2 cellular contexts compared by ENCODE assay signal in genomic region chr16:50185005-50185505, GRCh38.
TF ChIP-seq lines count a peak whose summit lies in the region.

No MANE protein-coding gene starts in this region.

TF ChIP-seq in GM12878, 131 proteins besides CTCF, POLR2A, EP300 and RAD21 (continues in another document):
- no peak for TF ChIP-seq TCF3 (IDR thresholded peaks at IDR 0.05; ENCODE audit: borderline replicate concordance, insufficient read depth, low read depth, low read length)
- no peak for TF ChIP-seq NR2C2 (IDR thresholded peaks at IDR 0.05; ENCODE audit: borderline replicate concordance, control insufficient read depth, insufficient read length, low read depth)
- no peak for TF ChIP-seq ZNF207 (IDR thresholded peaks at IDR 0.05; ENCODE audit: borderline replicate concordance)
- no peak for TF ChIP-seq STAT3 (IDR thresholded peaks at IDR 0.05; ENCODE audit: low read depth, low read length)
- TF ChIP-seq RBBP5 (conservative IDR thresholded peaks at IDR 0.05): no peak
- no peak for TF ChIP-seq ZNF384 (IDR thresholded peaks at IDR 0.05; ENCODE audit: borderline replicate concordance, low read depth, low read length)
- no peak for TF ChIP-seq SREBF1 (IDR thresholded peaks at IDR 0.05; ENCODE audit: low read length)
- no peak for TF ChIP-seq CUX1 (IDR thresholded peaks at IDR 0.05; ENCODE audit: insufficient replicate concordance, low read depth, low read length)
- TF ChIP-seq JUNB (IDR thresholded peaks at IDR 0.05): peak; percentile 63
- no peak for TF ChIP-seq WRNIP1 (IDR thresholded peaks at IDR 0.05; ENCODE audit: borderline replicate concordance, low read depth, low read length)
- peak; percentile 71 for TF ChIP-seq EED (IDR thresholded peaks at IDR 0.05; ENCODE audit: low read depth)
- no peak for TF ChIP-seq ZSCAN29 (IDR thresholded peaks at IDR 0.05)
- TF ChIP-seq, protein P1, sequence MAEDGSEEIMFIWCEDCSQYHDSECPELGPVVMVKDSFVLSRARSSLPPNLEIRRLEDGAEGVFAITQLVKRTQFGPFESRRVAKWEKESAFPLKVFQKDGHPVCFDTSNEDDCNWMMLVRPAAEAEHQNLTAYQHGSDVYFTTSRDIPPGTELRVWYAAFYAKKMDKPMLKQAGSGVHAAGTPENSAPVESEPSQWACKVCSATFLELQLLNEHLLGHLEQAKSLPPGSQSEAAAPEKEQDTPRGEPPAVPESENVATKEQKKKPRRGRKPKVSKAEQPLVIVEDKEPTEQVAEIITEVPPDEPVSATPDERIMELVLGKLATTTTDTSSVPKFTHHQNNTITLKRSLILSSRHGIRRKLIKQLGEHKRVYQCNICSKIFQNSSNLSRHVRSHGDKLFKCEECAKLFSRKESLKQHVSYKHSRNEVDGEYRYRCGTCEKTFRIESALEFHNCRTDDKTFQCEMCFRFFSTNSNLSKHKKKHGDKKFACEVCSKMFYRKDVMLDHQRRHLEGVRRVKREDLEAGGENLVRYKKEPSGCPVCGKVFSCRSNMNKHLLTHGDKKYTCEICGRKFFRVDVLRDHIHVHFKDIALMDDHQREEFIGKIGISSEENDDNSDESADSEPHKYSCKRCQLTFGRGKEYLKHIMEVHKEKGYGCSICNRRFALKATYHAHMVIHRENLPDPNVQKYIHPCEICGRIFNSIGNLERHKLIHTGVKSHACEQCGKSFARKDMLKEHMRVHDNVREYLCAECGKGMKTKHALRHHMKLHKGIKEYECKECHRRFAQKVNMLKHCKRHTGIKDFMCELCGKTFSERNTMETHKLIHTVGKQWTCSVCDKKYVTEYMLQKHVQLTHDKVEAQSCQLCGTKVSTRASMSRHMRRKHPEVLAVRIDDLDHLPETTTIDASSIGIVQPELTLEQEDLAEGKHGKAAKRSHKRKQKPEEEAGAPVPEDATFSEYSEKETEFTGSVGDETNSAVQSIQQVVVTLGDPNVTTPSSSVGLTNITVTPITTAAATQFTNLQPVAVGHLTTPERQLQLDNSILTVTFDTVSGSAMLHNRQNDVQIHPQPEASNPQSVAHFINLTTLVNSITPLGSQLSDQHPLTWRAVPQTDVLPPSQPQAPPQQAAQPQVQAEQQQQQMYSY (CRISPR knock-in tag; IDR thresholded peaks at IDR 0.05): no peak
- TF ChIP-seq PML (IDR thresholded peaks at IDR 0.05; ENCODE audit: low read length): no peak
- no peak for TF ChIP-seq PKNOX1 (IDR thresholded peaks at IDR 0.05)
- TF ChIP-seq LARP7 (IDR thresholded peaks at IDR 0.05): no peak
- TF ChIP-seq ESRRA (IDR thresholded peaks at IDR 0.05; ENCODE audit: low read length): no peak
- TF ChIP-seq MLLT1 (IDR thresholded peaks at IDR 0.05): no peak
- TF ChIP-seq IKZF1 (conservative IDR thresholded peaks at IDR 0.05): peak; percentile 70

TF ChIP-seq in HepG2, 621 proteins besides CTCF, POLR2A, EP300 and RAD21 (continues in another document):
- 0 out of 2 replicates have a peak, but pooled peaks have one; percentile 58 for TF ChIP-seq SATB2 (CRISPR knock-in tag; IDR thresholded peaks at IDR 0.05)
- TF ChIP-seq, protein P2, sequence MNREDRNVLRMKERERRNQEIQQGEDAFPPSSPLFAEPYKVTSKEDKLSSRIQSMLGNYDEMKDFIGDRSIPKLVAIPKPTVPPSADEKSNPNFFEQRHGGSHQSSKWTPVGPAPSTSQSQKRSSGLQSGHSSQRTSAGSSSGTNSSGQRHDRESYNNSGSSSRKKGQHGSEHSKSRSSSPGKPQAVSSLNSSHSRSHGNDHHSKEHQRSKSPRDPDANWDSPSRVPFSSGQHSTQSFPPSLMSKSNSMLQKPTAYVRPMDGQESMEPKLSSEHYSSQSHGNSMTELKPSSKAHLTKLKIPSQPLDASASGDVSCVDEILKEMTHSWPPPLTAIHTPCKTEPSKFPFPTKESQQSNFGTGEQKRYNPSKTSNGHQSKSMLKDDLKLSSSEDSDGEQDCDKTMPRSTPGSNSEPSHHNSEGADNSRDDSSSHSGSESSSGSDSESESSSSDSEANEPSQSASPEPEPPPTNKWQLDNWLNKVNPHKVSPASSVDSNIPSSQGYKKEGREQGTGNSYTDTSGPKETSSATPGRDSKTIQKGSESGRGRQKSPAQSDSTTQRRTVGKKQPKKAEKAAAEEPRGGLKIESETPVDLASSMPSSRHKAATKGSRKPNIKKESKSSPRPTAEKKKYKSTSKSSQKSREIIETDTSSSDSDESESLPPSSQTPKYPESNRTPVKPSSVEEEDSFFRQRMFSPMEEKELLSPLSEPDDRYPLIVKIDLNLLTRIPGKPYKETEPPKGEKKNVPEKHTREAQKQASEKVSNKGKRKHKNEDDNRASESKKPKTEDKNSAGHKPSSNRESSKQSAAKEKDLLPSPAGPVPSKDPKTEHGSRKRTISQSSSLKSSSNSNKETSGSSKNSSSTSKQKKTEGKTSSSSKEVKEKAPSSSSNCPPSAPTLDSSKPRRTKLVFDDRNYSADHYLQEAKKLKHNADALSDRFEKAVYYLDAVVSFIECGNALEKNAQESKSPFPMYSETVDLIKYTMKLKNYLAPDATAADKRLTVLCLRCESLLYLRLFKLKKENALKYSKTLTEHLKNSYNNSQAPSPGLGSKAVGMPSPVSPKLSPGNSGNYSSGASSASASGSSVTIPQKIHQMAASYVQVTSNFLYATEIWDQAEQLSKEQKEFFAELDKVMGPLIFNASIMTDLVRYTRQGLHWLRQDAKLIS (CRISPR knock-in tag; IDR thresholded peaks at IDR 0.05): no peak
- TF ChIP-seq NAIF1 (CRISPR knock-in tag; IDR thresholded peaks at IDR 0.05; ENCODE audit: borderline replicate concordance): no peak
- peak; percentile 83 for TF ChIP-seq HNF4A (CRISPR knock-in tag; IDR thresholded peaks at IDR 0.05)
- TF ChIP-seq POLR2G (IDR thresholded peaks at IDR 0.05; ENCODE audit: low read depth, low read length): no peak
- TF ChIP-seq, protein P3, sequence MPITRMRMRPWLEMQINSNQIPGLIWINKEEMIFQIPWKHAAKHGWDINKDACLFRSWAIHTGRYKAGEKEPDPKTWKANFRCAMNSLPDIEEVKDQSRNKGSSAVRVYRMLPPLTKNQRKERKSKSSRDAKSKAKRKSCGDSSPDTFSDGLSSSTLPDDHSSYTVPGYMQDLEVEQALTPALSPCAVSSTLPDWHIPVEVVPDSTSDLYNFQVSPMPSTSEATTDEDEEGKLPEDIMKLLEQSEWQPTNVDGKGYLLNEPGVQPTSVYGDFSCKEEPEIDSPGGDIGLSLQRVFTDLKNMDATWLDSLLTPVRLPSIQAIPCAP (CRISPR knock-in tag; IDR thresholded peaks at IDR 0.05; ENCODE audit: low read depth): no peak
- TF ChIP-seq EHMT2 (IDR thresholded peaks at IDR 0.05; ENCODE audit: borderline replicate concordance, low read depth, low read length): peak; percentile 68; the same call in 1 of the 2 replicates
- peak; percentile 33 for TF ChIP-seq ASH2L (IDR thresholded peaks at IDR 0.05; ENCODE audit: insufficient read length, low read depth, low read length)
- no peak for TF ChIP-seq ZNF503 (CRISPR knock-in tag; IDR thresholded peaks at IDR 0.05)
- TF ChIP-seq SKI (IDR thresholded peaks at IDR 0.05; ENCODE audit: partially characterized antibody): no peak
- no peak for TF ChIP-seq KDM1A (CRISPR knock-in tag; IDR thresholded peaks at IDR 0.05)
- no peak for TF ChIP-seq ZNF34 (CRISPR knock-in tag; IDR thresholded peaks at IDR 0.05; ENCODE audit: borderline replicate concordance)
- TF ChIP-seq HNF4G (IDR thresholded peaks at IDR 0.05; ENCODE audit: borderline replicate concordance, low read depth, low read length): peak; percentile 50; the same call in 1 of the 2 replicates
- TF ChIP-seq HNF4G (CRISPR knock-in tag; IDR thresholded peaks at IDR 0.05; ENCODE audit: borderline replicate concordance, low read depth): no peak
- 0 out of 2 replicates have a peak, but pooled peaks have one; percentile 29 for TF ChIP-seq ZKSCAN8 (CRISPR knock-in tag; IDR thresholded peaks at IDR 0.05; ENCODE audit: borderline replicate concordance)
- TF ChIP-seq LCORL (IDR thresholded peaks at IDR 0.05): no peak
- TF ChIP-seq LCORL (CRISPR knock-in tag; IDR thresholded peaks at IDR 0.05): peak; percentile 35; the same call in 1 of the 2 replicates
- no peak for TF ChIP-seq SOX13 (IDR thresholded peaks at IDR 0.05)
- peak in 1 of 2 experiments; percentile 21; a peak in 1 of 4 replicates for TF ChIP-seq SOX13 (CRISPR knock-in tag; conservative IDR thresholded peaks at IDR 0.05 in 1 of 2, IDR thresholded peaks at IDR 0.05 in 1 of 2)
- TF ChIP-seq RXRB (CRISPR knock-in tag; IDR thresholded peaks at IDR 0.05; ENCODE audit: borderline replicate concordance): peak; percentile 10; the same call in 1 of the 2 replicates
- TF ChIP-seq, protein P4, sequence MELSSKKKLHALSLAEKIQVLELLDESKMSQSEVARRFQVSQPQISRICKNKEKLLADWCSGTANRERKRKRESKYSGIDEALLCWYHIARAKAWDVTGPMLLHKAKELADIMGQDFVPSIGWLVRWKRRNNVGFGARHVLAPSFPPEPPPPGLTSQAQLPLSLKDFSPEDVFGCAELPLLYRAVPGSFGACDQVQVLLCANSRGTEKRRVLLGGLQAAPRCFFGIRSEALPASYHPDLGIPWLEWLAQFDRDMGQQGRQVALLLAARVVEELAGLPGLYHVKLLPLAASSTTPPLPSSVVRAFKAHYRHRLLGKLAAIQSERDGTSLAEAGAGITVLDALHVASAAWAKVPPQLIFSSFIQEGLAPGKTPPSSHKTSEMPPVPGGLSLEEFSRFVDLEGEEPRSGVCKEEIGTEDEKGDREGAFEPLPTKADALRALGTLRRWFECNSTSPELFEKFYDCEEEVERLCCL (CRISPR knock-in tag; IDR thresholded peaks at IDR 0.05; ENCODE audit: borderline replicate concordance): no peak
- no peak for TF ChIP-seq HOXA9 (CRISPR knock-in tag; IDR thresholded peaks at IDR 0.05; ENCODE audit: borderline replicate concordance)
- no peak for TF ChIP-seq STAT5B (CRISPR knock-in tag; IDR thresholded peaks at IDR 0.05)
- TF ChIP-seq MIXL1 (CRISPR knock-in tag; IDR thresholded peaks at IDR 0.05): peak; percentile 37; the same call in 1 of the 2 replicates
- TF ChIP-seq SIN3A (IDR thresholded peaks at IDR 0.05; ENCODE audit: borderline replicate concordance, low read depth, low read length): no peak
- TF ChIP-seq ZNF543 (CRISPR knock-in tag; IDR thresholded peaks at IDR 0.05): no peak
- TF ChIP-seq ZNF430 (CRISPR knock-in tag; IDR thresholded peaks at IDR 0.05): no peak
- TF ChIP-seq KMT2A (CRISPR knock-in tag; IDR thresholded peaks at IDR 0.05): no peak
- TF ChIP-seq ARID3A (IDR thresholded peaks at IDR 0.05; ENCODE audit: low read depth, low read length): peak; percentile 73
- TF ChIP-seq ZNF644 (CRISPR knock-in tag; IDR thresholded peaks at IDR 0.05; ENCODE audit: low read depth): peak; percentile 86
- no peak for TF ChIP-seq ZNF747 (CRISPR knock-in tag; IDR thresholded peaks at IDR 0.05; ENCODE audit: borderline replicate concordance)
- no peak for TF ChIP-seq ZNF782 (CRISPR knock-in tag; IDR thresholded peaks at IDR 0.05; ENCODE audit: borderline replicate concordance)
- TF ChIP-seq ZNF234 (CRISPR knock-in tag; conservative IDR thresholded peaks at IDR 0.05): no peak
- TF ChIP-seq ZNF558 (CRISPR knock-in tag; IDR thresholded peaks at IDR 0.05; ENCODE audit: borderline replicate concordance): no peak
- TF ChIP-seq, protein P5, sequence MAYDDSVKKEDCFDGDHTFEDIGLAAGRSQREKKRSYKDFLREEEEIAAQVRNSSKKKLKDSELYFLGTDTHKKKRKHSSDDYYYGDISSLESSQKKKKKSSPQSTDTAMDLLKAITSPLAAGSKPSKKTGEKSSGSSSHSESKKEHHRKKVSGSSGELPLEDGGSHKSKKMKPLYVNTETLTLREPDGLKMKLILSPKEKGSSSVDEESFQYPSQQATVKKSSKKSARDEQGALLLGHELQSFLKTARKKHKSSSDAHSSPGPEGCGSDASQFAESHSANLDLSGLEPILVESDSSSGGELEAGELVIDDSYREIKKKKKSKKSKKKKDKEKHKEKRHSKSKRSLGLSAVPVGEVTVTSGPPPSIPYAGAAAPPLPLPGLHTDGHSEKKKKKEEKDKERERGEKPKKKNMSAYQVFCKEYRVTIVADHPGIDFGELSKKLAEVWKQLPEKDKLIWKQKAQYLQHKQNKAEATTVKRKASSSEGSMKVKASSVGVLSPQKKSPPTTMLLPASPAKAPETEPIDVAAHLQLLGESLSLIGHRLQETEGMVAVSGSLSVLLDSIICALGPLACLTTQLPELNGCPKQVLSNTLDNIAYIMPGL (CRISPR knock-in tag; IDR thresholded peaks at IDR 0.05; ENCODE audit: borderline replicate concordance in 1 of 2, low read depth in 1 of 2): no peak
- no peak for TF ChIP-seq ZNF136 (CRISPR knock-in tag; IDR thresholded peaks at IDR 0.05; ENCODE audit: low read depth)
- TF ChIP-seq ZNF24 (IDR thresholded peaks at IDR 0.05): no peak
- TF ChIP-seq ZFP91 (CRISPR knock-in tag; IDR thresholded peaks at IDR 0.05; ENCODE audit: borderline replicate concordance): no peak
- peak; percentile 21; the same call in 1 of the 2 replicates for TF ChIP-seq ZFP90 (CRISPR knock-in tag; IDR thresholded peaks at IDR 0.05; ENCODE audit: borderline replicate concordance)
